ENCODE assay signal across 1 cellular context in genomic region chr2:145411493-145411892, GRCh38.
TF ChIP-seq lines count a peak whose summit lies in the region.

No MANE protein-coding gene starts in this region.

TF ChIP-seq in GM12878, 131 proteins besides CTCF, POLR2A, EP300 and RAD21 (continued from another document):
- TF ChIP-seq ZBTB40 (IDR thresholded peaks at IDR 0.05; ENCODE audit: borderline replicate concordance), result no peak
- TF ChIP-seq RB1 (IDR thresholded peaks at IDR 0.05; ENCODE audit: borderline replicate concordance), result no peak
- TF ChIP-seq MAX (IDR thresholded peaks at IDR 0.05; ENCODE audit: low read depth, low read length), result no peak
- TF ChIP-seq SREBF1 (IDR thresholded peaks at IDR 0.05; ENCODE audit: low read length), result no peak
- no peak for TF ChIP-seq ZNF24 (IDR thresholded peaks at IDR 0.05)
- TF ChIP-seq IRF5 (IDR thresholded peaks at IDR 0.05; ENCODE audit: borderline replicate concordance), result no peak
- peak; percentile 91 for TF ChIP-seq IKZF1 (conservative IDR thresholded peaks at IDR 0.05)
- TF ChIP-seq SREBF2 (IDR thresholded peaks at IDR 0.05; ENCODE audit: low read length), result no peak
- no peak; the same call in 1 of the 2 replicates for TF ChIP-seq CREM (IDR thresholded peaks at IDR 0.05; ENCODE audit: low read depth)
- no peak for TF ChIP-seq RAD51 (IDR thresholded peaks at IDR 0.05)
- TF ChIP-seq YBX1 (IDR thresholded peaks at IDR 0.05), result no peak
- peak; percentile 85 for TF ChIP-seq TCF3 (IDR thresholded peaks at IDR 0.05; ENCODE audit: borderline replicate concordance, insufficient read depth, low read depth, low read length)
- no peak for TF ChIP-seq NR2F1 (conservative IDR thresholded peaks at IDR 0.05)
- TF ChIP-seq STAT1 (conservative IDR thresholded peaks at IDR 0.05), result no peak
- TF ChIP-seq RELA (IDR thresholded peaks at IDR 0.05; ENCODE audit: borderline replicate concordance, partially characterized antibody), result no peak
- no peak for TF ChIP-seq WRNIP1 (IDR thresholded peaks at IDR 0.05; ENCODE audit: borderline replicate concordance, low read depth, low read length)
- no peak for TF ChIP-seq SMARCA5 (IDR thresholded peaks at IDR 0.05)
